ENCODE assay signal across 9 cellular contexts in genomic region chr15:74322558-74323180, GRCh38. TPM values are rescaled to one million over a fixed set of nuclear protein-coding genes. Genes with fewer than 3 reads are reported as not detected.
A peak's percentile ranks its signal among the peaks of the same experiment; 100 is the strongest.
DNase-seq lines count a peak whose midpoint lies in the region; ATAC-seq and TF ChIP-seq lines count a peak whose summit lies in the region.
"Had no signal": no experiment of that assay in that cellular context is flagged by ENCODE, and none has a peak within 500 bp of the region (broad histone marks: within the 10 kb centered on the region; RNA-seq: fewer than 3 reads in every experiment).

No MANE protein-coding gene starts in this region.

- peaks cover 12% of the 10 kb centered on the region for H3K4me1 ChIP-seq in lower lobe of right lung

- no peaks in the 10 kb centered on the region for H3K27me3 ChIP-seq in lower lobe of right lung (ENCODE audit: low read depth)

- DNase-seq in ACHN (peak; percentile 56), GM19238 (ENCODE audit: insufficient read length, low spot score) (peak; percentile 67), NCI-H345 treated with DMSO at 0.1 percent for 48 hours (lab: John Stamatoyannopoulos, UW; ENCODE audit: unreplicated experiment) (peak; percentile 15), dedifferentiated amniotic fluid mesenchymal stem cell (ENCODE audit: extremely low spot score) (peak; percentile 53), lower lobe of right lung (peak; percentile 68)
- peak; percentile 52 for DNase-seq in activated CD4-positive, alpha-beta T cell treated with anti-CD3 and anti-CD28 coated beads, Interleukin-2, amount 50 U/mL, for 1 hour
- peak; percentile 40 for DNase-seq in stimulated activated CD8-positive, alpha-beta memory T cell treated with anti-CD3 and anti-CD28 coated beads, Interleukin-15, amount 100 ng/mL, for 1 hour (ENCODE audit: low read depth)

- intact Hi-C loops in lower lobe of right lung (cut with DNase I) = no loop called here

- in situ Hi-C loops in ACHN (cut with HindIII; ENCODE audit: low pct_ligation_motif_present, low pct_unique_long_range_greater_than_20kb, low sequenced_read_pairs) = no loop called here

- H3K9me3 ChIP-seq in lower lobe of right lung = no peaks in the 10 kb centered on the region
- H3K9me3 ChIP-seq: neutrophil had no signal

- no peak overlapping the region for H3K4me3 ChIP-seq in lower lobe of right lung

- no peak overlapping the region for H3K27ac ChIP-seq in lower lobe of right lung
- H3K27ac ChIP-seq: neutrophil had no signal

- ATAC-seq in lower lobe of right lung (peak; percentile 61 to 73), HG03196 (IDR thresholded peaks at IDR 0.05; ENCODE audit: unreplicated experiment) (no peak)

- H3K36me3 ChIP-seq in lower lobe of right lung = no peaks in the 10 kb centered on the region
- H3K36me3 ChIP-seq: neutrophil had no signal

- peak; percentile 81 for TF ChIP-seq CTCF in lower lobe of right lung (IDR thresholded peaks at IDR 0.05)

RNA-seq across cellular contexts. Expression of gene CYP11A1, which starts 44.8 kb away (rescaled TPM):
- 0.59 TPM for total RNA-seq in lower lobe of right lung

Comparison
In these comparisons a context has a peak if more than half of its experiments do, and no peak if none do; other contexts are left out.
1. DNase-seq: peak in every context shown above with its lines; median percentile 68 in lower lobe of right lung; 67 in GM19238; 56 in ACHN; 53 in dedifferentiated amniotic fluid mesenchymal stem cell; 52 in activated CD4-positive, alpha-beta T cell treated with anti-CD3 and anti-CD28 coated beads, Interleukin-2, amount 50 U/mL, for 1 hour; 40 in stimulated activated CD8-positive, alpha-beta memory T cell treated with anti-CD3 and anti-CD28 coated beads, Interleukin-15, amount 100 ng/mL, for 1 hour; 15 in NCI-H345 treated with DMSO at 0.1 percent for 48 hours.